Comparison of ENCODE assay signal across 26 cellular contexts in the genomic region with DNA sequence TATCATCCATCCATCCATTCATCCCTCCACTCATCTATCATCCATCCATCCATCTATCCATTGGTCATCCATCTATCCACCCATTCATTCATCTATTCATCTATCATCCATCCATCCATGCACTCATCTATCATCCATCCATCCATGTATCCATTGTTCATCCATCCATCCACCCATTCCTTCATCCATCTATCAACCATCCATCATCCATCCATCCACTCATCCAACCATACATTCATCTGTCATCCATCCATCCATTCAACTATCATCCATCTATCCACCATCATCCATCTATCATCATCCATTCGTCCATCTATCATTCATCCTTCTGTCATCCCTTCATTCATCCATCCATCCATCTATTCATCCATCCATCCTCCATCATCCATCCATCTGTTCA.
DNase-seq lines count a peak whose midpoint lies in the region; ATAC-seq, FAIRE-seq and TF ChIP-seq lines count a peak whose summit lies in the region.
"Had no signal": no experiment of that assay in that cellular context is flagged by ENCODE, and none has a peak within 500 bp of the region (broad histone marks: within the 10 kb centered on the region; RNA-seq: fewer than 3 reads in every experiment).

No MANE protein-coding gene starts in this region.

- no peaks in the 10 kb centered on the region for H3K9me3 ChIP-seq in H1 (ENCODE audit: insufficient read depth in 2 of 2, low read depth in 1 of 2, low read length in 1 of 2)
- H3K9me3 ChIP-seq: A549; BE2C; BLaER1 treated with 17β-estradiol and CSF1 and Interleukin-3, amounts not matched to agents 10 nM and 100 nM had no signal

- H3K4me1 ChIP-seq in H1 (replicated peaks in 1 of 4; ENCODE audit: control insufficient read depth in 3 of 4, insufficient read depth in 4 of 4, low read length in 3 of 4): no peaks in the 10 kb centered on the region; a peak in 1 of 7 replicates
- H3K4me1 ChIP-seq: A549, BE2C had no signal

- no peaks in the 10 kb centered on the region for H3K79me1 ChIP-seq in H1 (ENCODE audit: low read depth, low read length)

- H3K56ac ChIP-seq in H1 (replicated peaks; ENCODE audit: insufficient read length, low read depth, low read length): peak overlapping the region; percentile 83

- no peak overlapping the region for H3K4ac ChIP-seq in H1 (replicated peaks; ENCODE audit: insufficient read length, low read depth, low read length)

- no peak overlapping the region for H3K4me3 ChIP-seq in H1 (ENCODE audit: extremely low read depth in 1 of 4, insufficient read depth in 2 of 4, low read depth in 3 of 4, low read length in 4 of 4)
- H3K4me3 ChIP-seq: A549; BLaER1 treated with 17β-estradiol and CSF1 and Interleukin-3, amounts not matched to agents 10 nM and 100 nM; GM12878 had no signal

- no peak for TF ChIP-seq RAD21 in H1 (IDR thresholded peaks at IDR 0.05 in 1 of 2, conservative IDR thresholded peaks at IDR 0.05 in 1 of 2; ENCODE audit: low read depth in 2 of 2, low read length in 2 of 2)

- FAIRE-seq in GM12892 (lab: Jason Lieb, UNC): peak; percentile 5
- no peak for FAIRE-seq in H1 (lab: Jason Lieb, UNC)
- FAIRE-seq: A549, D721Med, GM12878, GM18507 had no signal

- TF ChIP-seq EP300 in H1 (IDR thresholded peaks at IDR 0.05; ENCODE audit: borderline replicate concordance in 1 of 2, low read depth in 2 of 2, low read length in 2 of 2): no peak

- H4K8ac ChIP-seq in H1 (ENCODE audit: extremely low read depth, insufficient read depth, low read length): no peak overlapping the region

- H3K23ac ChIP-seq in H1 (ENCODE audit: insufficient read length): no peak overlapping the region

- H2BK12ac ChIP-seq in H1 (ENCODE audit: low read depth, low read length): no peak overlapping the region

- H2BK15ac ChIP-seq in H1 (ENCODE audit: low read length): no peak overlapping the region

- H3K23me2 ChIP-seq in H1 (ENCODE audit: low read depth, low read length): peaks cover 6% of the 10 kb centered on the region; the same call in 1 of the 2 replicates

- no peak overlapping the region for H3K14ac ChIP-seq in H1 (ENCODE audit: insufficient read length)

- no peak overlapping the region for H3K27ac Mint-ChIP-seq in T-cell
- H3K27ac Mint-ChIP-seq: CD14-positive monocyte; CD4-positive, alpha-beta T cell; CD8-positive, alpha-beta memory T cell; HFFc6 had no signal

- no peaks in the 10 kb centered on the region for H3K27me3 Mint-ChIP-seq in T-cell

- no peak overlapping the region for H2BK120ac ChIP-seq in H1 (replicated peaks; ENCODE audit: low read depth, low read length)

- peaks cover 3 to 5% (median 4%) of the 10 kb centered on the region in 3 donors for H3K4me1 Mint-ChIP-seq in T-cell
- H3K4me1 Mint-ChIP-seq: CD14-positive monocyte; CD8-positive, alpha-beta memory T cell had no signal

- CTCF ChIA-PET in HEK293T (lab: Yijun Ruan, JAX) (interaction anchor here (1.1 kb wide), 1 partner anchor 15 kb away, joined by 3 read pairs; no protein-coding TSS in a partner anchor), H1 (lab: Charles Lee; ENCODE audit: partially characterized antibody) (interaction anchor here (1.0 kb wide), 1 partner anchor 15 kb away, joined by 4 read pairs; no protein-coding TSS in a partner anchor), T-cell (lab: Charles Lee) (interaction anchor here in 1 of 2 donors (0.5 kb wide), 1 partner anchor 756 kb away, joined by 3 read pairs; no protein-coding TSS in a partner anchor)

- H3K36me3 ChIP-seq in H1 (ENCODE audit: control insufficient read depth in 2 of 4, insufficient read depth in 4 of 4, low read length in 3 of 4): no peaks in the 10 kb centered on the region
- H3K36me3 ChIP-seq: BE2C; BLaER1 treated with 17β-estradiol and CSF1 and Interleukin-3, amounts not matched to agents 10 nM and 100 nM had no signal

- no peaks in the 10 kb centered on the region for H3K79me2 ChIP-seq in H1 (ENCODE audit: control insufficient read depth in 1 of 2, insufficient read depth in 2 of 2, low read length in 2 of 2)

- no peak overlapping the region for H3K4me3 Mint-ChIP-seq in T-cell
- H3K4me3 Mint-ChIP-seq: CD14-positive monocyte; CD4-positive, alpha-beta T cell; CD8-positive, alpha-beta memory T cell; HFFc6 had no signal

- POLR2A ChIA-PET in HEK293T (lab: Yijun Ruan, JAX) (no interaction called here), H1 (lab: Charles Lee; ENCODE audit: partially characterized antibody) (no interaction called here), T-cell (lab: Charles Lee) (no interaction called here)

- peaks cover 0 to 4% of the 10 kb centered on the region in 2 experiments for H4K20me1 ChIP-seq in H1 (replicated peaks in 1 of 2; ENCODE audit: control insufficient read depth in 1 of 2, insufficient read depth in 2 of 2, low read length in 2 of 2)
- H4K20me1 ChIP-seq: BLaER1 treated with 17β-estradiol and CSF1 and Interleukin-3, amounts not matched to agents 10 nM and 100 nM had no signal

- ATAC-seq in T-cell (replicated peaks in 1 of 4) (no peak), GM21528 (IDR thresholded peaks at IDR 0.05; ENCODE audit: low FRiP score, unreplicated experiment) (no peak), HG03520 (IDR thresholded peaks at IDR 0.05; ENCODE audit: unreplicated experiment) (no peak)
- ATAC-seq: A549, GM12878 had no signal

- no peak overlapping the region for H3K9ac ChIP-seq in H1 (replicated peaks in 1 of 4; ENCODE audit: extremely low read depth in 1 of 4, low read depth in 3 of 4, low read length in 3 of 4)
- H3K9ac ChIP-seq: BLaER1 treated with 17β-estradiol and CSF1 and Interleukin-3, amounts not matched to agents 10 nM and 100 nM had no signal

- TF ChIP-seq POLR2A in GM12892 (IDR thresholded peaks at IDR 0.05; ENCODE audit: low read depth, low read length) (no peak), H1 (IDR thresholded peaks at IDR 0.05; ENCODE audit: control extremely low read depth in 1 of 2, low read depth in 2 of 2, low read length in 2 of 2) (no peak)

- H3K27me3 ChIP-seq in H1 (replicated peaks in 1 of 4; ENCODE audit: control insufficient read depth in 3 of 4, extremely low read depth in 1 of 4, insufficient read depth in 3 of 4, low read length in 3 of 4): no peaks in the 10 kb centered on the region
- H3K27me3 ChIP-seq: BE2C; BLaER1 treated with 17β-estradiol and CSF1 and Interleukin-3, amounts not matched to agents 10 nM and 100 nM had no signal

- no peak overlapping the region for H2AFZ ChIP-seq in H1 (ENCODE audit: low read length)

- no peak for DNase-seq in GM12892 (ENCODE audit: insufficient read length)
- DNase-seq in HEK293T (ENCODE audit: extremely low spot score): no peak
- DNase-seq in H1 (ENCODE audit: low read depth in 1 of 2, low spot score in 2 of 2): no peak
- DNase-seq in T-cell: no peak
- DNase-seq: 8988T; ACHN; AML-193; BE2C; CD4-positive, alpha-beta T cell; CD8-positive, alpha-beta memory T cell; DMS 273 treated with DMSO at 0.1 percent for 48 hours; DMS79; EL; GDM1; GOT3; H7; HCEC 1CT; HFFc6 had no signal

- H3K18ac ChIP-seq in H1 (ENCODE audit: extremely low read depth, low read length): no peak overlapping the region

- WGBS in H1 (ENCODE audit: extremely low coverage in 1 of 2, insufficient coverage in 1 of 2, insufficient read length in 1 of 2, insufficient replicate concordance in 2 of 2, low coverage in 1 of 2, low lambda C conversion rate in 2 of 2, missing lambda C conversion rate in 1 of 2), 2 experiments: 95 to 100% methylated on average over 1 of the region's 1 CpG

- no peak overlapping the region for H2BK5ac ChIP-seq in H1 (ENCODE audit: low read depth, low read length)

- H3K9me3 Mint-ChIP-seq in T-cell: no peaks in the 10 kb centered on the region
- H3K9me3 Mint-ChIP-seq: CD14-positive monocyte; CD4-positive, alpha-beta T cell; CD8-positive, alpha-beta memory T cell; HFFc6 had no signal

- no peak overlapping the region for H4K5ac ChIP-seq in H1 (ENCODE audit: insufficient read length, low read depth, low read length)

- H3K27ac ChIP-seq in H1 (ENCODE audit: low read depth, low read length): no peak overlapping the region
- H3K27ac ChIP-seq: A549; BLaER1 treated with 17β-estradiol and CSF1 and Interleukin-3, amounts not matched to agents 10 nM and 100 nM had no signal

- no peak overlapping the region for H4K91ac ChIP-seq in H1 (replicated peaks; ENCODE audit: insufficient read length, low read length)

- no peak overlapping the region for H3K4me2 ChIP-seq in H1 (ENCODE audit: insufficient read depth in 1 of 2, low read depth in 2 of 2, low read length in 2 of 2)
- H3K4me2 ChIP-seq: A549; BLaER1 treated with 17β-estradiol and CSF1 and Interleukin-3, amounts not matched to agents 10 nM and 100 nM had no signal

- no peaks in the 10 kb centered on the region for H3K36me3 Mint-ChIP-seq in T-cell
- H3K36me3 Mint-ChIP-seq: CD14-positive monocyte; CD8-positive, alpha-beta memory T cell had no signal

- no peak overlapping the region for H2AK5ac ChIP-seq in H1 (ENCODE audit: low read depth, low read length)

- no peak for TF ChIP-seq CTCF in H1 (IDR thresholded peaks at IDR 0.05; ENCODE audit: control extremely low read depth in 1 of 3, insufficient read depth in 1 of 3, low read depth in 1 of 3, low read length in 3 of 3)

- H2BK20ac ChIP-seq in H1 (ENCODE audit: low read length): no peak overlapping the region

TF ChIP-seq in HEK293T, 16 proteins besides CTCF, POLR2A, EP300 and RAD21:
- TF ChIP-seq NFRKB (IDR thresholded peaks at IDR 0.05): no peak
- TF ChIP-seq TARDBP (IDR thresholded peaks at IDR 0.05): 0 out of 2 replicates have a peak, but pooled peaks have one; percentile 21
- TF ChIP-seq, protein P1, sequence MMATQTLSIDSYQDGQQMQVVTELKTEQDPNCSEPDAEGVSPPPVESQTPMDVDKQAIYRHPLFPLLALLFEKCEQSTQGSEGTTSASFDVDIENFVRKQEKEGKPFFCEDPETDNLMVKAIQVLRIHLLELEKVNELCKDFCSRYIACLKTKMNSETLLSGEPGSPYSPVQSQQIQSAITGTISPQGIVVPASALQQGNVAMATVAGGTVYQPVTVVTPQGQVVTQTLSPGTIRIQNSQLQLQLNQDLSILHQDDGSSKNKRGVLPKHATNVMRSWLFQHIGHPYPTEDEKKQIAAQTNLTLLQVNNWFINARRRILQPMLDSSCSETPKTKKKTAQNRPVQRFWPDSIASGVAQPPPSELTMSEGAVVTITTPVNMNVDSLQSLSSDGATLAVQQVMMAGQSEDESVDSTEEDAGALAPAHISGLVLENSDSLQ (IDR thresholded peaks at IDR 0.05): peak; percentile 46; the same call in 1 of the 2 replicates

TF ChIP-seq in H1, 55 proteins besides CTCF, POLR2A, EP300 and RAD21 (continues in another document):
- TF ChIP-seq, protein P2, sequence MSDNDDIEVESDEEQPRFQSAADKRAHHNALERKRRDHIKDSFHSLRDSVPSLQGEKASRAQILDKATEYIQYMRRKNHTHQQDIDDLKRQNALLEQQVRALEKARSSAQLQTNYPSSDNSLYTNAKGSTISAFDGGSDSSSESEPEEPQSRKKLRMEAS (IDR thresholded peaks at IDR 0.05): no peak
- TF ChIP-seq TAF1 (IDR thresholded peaks at IDR 0.05; ENCODE audit: low read depth, low read length) (no peak), CEBPB (IDR thresholded peaks at IDR 0.05; ENCODE audit: low read depth, low read length) (no peak), ZNF274 (IDR thresholded peaks at IDR 0.05; ENCODE audit: borderline replicate concordance, extremely low read depth, low read length) (no peak), BRCA1 (IDR thresholded peaks at IDR 0.05; ENCODE audit: low read depth, low read length) (no peak), HDAC2 (IDR thresholded peaks at IDR 0.05; ENCODE audit: borderline replicate concordance in 1 of 2, low read depth in 2 of 2, low read length in 2 of 2) (no peak), SP1 (IDR thresholded peaks at IDR 0.05; ENCODE audit: low read depth, low read length) (no peak)
